Comparison of ENCODE assay signal across 25 cellular contexts in the genomic region with DNA sequence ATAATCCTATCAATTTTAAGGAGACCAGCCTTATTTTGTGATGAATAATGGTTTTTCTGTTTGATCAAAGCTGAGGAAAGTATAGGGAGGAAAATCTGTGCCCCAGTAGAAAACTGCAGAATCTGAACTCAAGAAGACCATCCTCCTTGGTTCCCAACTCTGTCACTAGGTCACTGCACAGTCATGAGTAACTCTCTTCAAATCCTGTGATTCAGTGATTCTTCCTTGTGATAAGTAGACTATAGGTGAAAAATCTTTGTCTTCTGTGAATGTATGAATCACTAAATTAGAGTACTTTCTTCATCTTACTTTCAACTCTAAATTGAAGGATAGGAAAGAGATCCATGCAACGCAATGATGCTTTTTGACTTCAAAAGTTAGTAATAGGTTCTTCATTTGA. TPM values are rescaled to one million over a fixed set of nuclear protein-coding genes. Genes with fewer than 3 reads are reported as not detected.
"Had no signal": no experiment of that assay in that cellular context is flagged by ENCODE, and none has a peak within 500 bp of the region (broad histone marks: within the 10 kb centered on the region; RNA-seq: fewer than 3 reads in every experiment).

No MANE protein-coding gene starts in this region.

- H3K9me3 ChIP-seq: MG63 had no signal

- ATAC-seq: HepG2, Panc1 had no signal

- H3K4me2 ChIP-seq: SK-N-SH had no signal

- H3K36me3 ChIP-seq: MG63 had no signal

- H3K27me3 ChIP-seq: MG63 had no signal

- FAIRE-seq: HepG2 had no signal

- H3K9ac ChIP-seq: SK-N-SH had no signal

- DNase-seq: IMR-90, Karpas-422, KG1, MG63, NCI-H1092, NCI-H1105 treated with DMSO at 0.1 percent for 48 hours, NCI-H1417 treated with DMSO at 0.1 percent for 48 hours, NCI-H146, NCI-H1694 treated with DMSO at 0.1 percent for 48 hours, NCI-H2029, NCI-H2081 treated with DMSO at 0.1 percent for 48 hours, NCI-H2171, NCI-H226, NCI-H446, NCI-H510A, NCI-H524 treated with DMSO at 0.1 percent for 48 hours, NCI-H69, NCI-H774, SHP77, SK-N-SH had no signal

- H3K4me3 ChIP-seq: MG63 had no signal

- H3K27ac ChIP-seq: RWPE1 had no signal

RNA-seq across cellular contexts. Expression of gene OR2L5, which starts 13.3 kb away (rescaled TPM):
- total RNA-seq: HepG2, HT1080, IMR-90, SK-MEL-5 had no signal
- polyA plus RNA-seq: HepG2, IMR-90, SK-N-SH had no signal

RNA-seq across cellular contexts. Expression of gene OR2L2, which starts 29.7 kb away (rescaled TPM):
- total RNA-seq: HepG2, HT1080, IMR-90, SK-MEL-5 had no signal
- polyA plus RNA-seq: HepG2, IMR-90 had no signal

RNA-seq across cellular contexts. Expression of gene OR2AK2, which starts 35.1 kb away (rescaled TPM):
- total RNA-seq: HepG2, HT1080, IMR-90, SK-MEL-5 had no signal
- polyA plus RNA-seq: HepG2, IMR-90, SK-N-SH had no signal

RNA-seq across cellular contexts. Expression of gene OR2L3, which starts 46.5 kb away (rescaled TPM):
- total RNA-seq: HepG2, HT1080, IMR-90, SK-MEL-5 had no signal
- polyA plus RNA-seq: HepG2, IMR-90 had no signal

RNA-seq across cellular contexts. Expression of gene OR2L8, which starts 51.5 kb away (rescaled TPM):
- total RNA-seq: HepG2, HT1080, IMR-90, SK-MEL-5 had no signal
- polyA plus RNA-seq: HepG2, IMR-90, SK-N-SH had no signal
